8 cellular contexts compared by ENCODE assay signal in the genomic region with DNA sequence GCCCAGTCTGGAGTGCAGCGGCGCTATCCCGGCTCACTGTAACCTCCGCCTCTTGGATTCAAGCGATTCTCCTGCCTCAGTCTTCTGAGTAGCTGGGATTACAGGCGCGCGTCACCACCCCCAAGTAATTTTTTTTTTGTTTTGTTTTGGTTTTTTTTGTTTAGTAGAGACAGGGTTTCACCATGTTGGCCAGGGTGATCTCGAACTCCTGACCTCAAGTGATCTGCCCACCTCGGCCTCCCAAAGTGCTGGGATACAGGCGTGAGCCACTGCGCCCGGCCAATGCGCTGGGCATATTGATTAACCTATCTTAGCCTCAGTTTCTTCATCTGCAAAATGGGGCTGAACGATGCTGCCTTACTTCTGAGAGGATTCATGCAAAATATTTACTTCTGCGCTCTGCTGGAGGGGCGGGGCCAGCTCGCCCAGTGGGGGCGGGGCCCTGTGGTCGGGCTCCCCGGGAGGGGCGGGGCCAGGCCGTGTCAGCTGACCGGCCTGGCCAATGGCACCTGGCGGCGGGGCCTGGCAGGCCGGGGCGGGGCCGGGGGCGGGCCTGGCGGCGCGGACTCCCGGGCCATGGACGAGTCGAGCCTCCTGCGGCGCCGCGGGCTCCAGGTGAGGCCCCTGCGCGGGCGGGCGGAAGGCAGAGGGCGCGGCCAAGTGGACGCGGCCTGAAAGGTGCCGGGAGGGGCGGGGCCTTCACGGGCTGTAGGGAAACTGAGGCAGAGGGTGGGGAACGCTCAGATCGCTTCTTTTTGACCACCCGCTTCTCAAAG. TPM values are rescaled to one million over a fixed set of nuclear protein-coding genes. Genes with fewer than 3 reads are reported as not detected.
A peak's percentile ranks its signal among the peaks of the same experiment; 100 is the strongest.
DNase-seq lines count a peak whose midpoint lies in the region; TF ChIP-seq lines count a peak whose summit lies in the region.

A gene (plus strand): TSS at position 562 of the 776 bp plus-strand sequence. CDS start 15 bp downstream, at position 577.

- peak within 1 kb of the TSS; percentile 80 for H3K23ac ChIP-seq in neuronal stem cell (ENCODE audit: low read depth, low read length, poor library complexity)

- TF ChIP-seq CTCF in BE2C (IDR thresholded peaks at IDR 0.05; ENCODE audit: low read depth, low read length): no peak

- no CpG with 5 or more reads among the region's 54 CpGs for WGBS in neuronal stem cell (ENCODE audit: extremely low coverage in 2 of 2, insufficient read length in 2 of 2, insufficient replicate concordance in 1 of 2), 2 donors

- H2BK12ac ChIP-seq in neuronal stem cell (ENCODE audit: low read length): peak within 1 kb of the TSS; percentile 46

- H3K36me3 ChIP-seq in BE2C (no peaks in the 10 kb centered on the region), SJSA1 (no peaks in the 10 kb centered on the region), neuronal stem cell (replicated peaks in 1 of 2; ENCODE audit: control insufficient read depth in 2 of 2, insufficient read depth in 2 of 2, low read length in 2 of 2) (no peaks in the 10 kb centered on the region), subcutaneous abdominal adipose tissue (ENCODE audit: control insufficient read depth in 5 of 5, insufficient read depth in 5 of 5, low read length in 5 of 5) (no peaks in the 10 kb centered on the region)

- no peak within 1 kb of the TSS for H3K4ac ChIP-seq in neuronal stem cell (ENCODE audit: low read length)

- DNase-seq in BE2C (peak; percentile 92), GM19240 (ENCODE audit: insufficient read length, low spot score) (peak; percentile 85), HS-5 (ENCODE audit: low read depth) (peak; percentile 23), SJSA1 (ENCODE audit: low read depth in 1 of 2, low spot score in 2 of 2) (peak; percentile 41 to 84), activated gamma-delta T cell (lab: John Stamatoyannopoulos, UW) (peak; percentile 85), foreskin melanocyte (peak; percentile 60), neuronal stem cell (ENCODE audit: low spot score) (peak; percentile 53)

- H3K18ac ChIP-seq in neuronal stem cell (ENCODE audit: low read length): peak within 1 kb of the TSS; percentile 78

- H3K9ac ChIP-seq in neuronal stem cell (ENCODE audit: low read depth, low read length, poor library complexity) (peak within 1 kb of the TSS; percentile 4), subcutaneous abdominal adipose tissue (ENCODE audit: low read length in 5 of 5) (peak within 1 kb of the TSS in 4 of 5 donors; percentile 55 to 84 (median 76))

- no peak within 1 kb of the TSS for H3K14ac ChIP-seq in neuronal stem cell (ENCODE audit: low read length)

- peak within 1 kb of the TSS; percentile 67 for H2BK15ac ChIP-seq in neuronal stem cell (ENCODE audit: low read length)

- no peak within 1 kb of the TSS for H3K27ac ChIP-seq in SJSA1
- no peak within 1 kb of the TSS for H3K27ac ChIP-seq in neuronal stem cell (replicated peaks; ENCODE audit: low read length)
- H3K27ac ChIP-seq in subcutaneous abdominal adipose tissue (ENCODE audit: low read depth, low read length): no peak within 1 kb of the TSS

- H3K4me1 ChIP-seq in BE2C (0 out of 2 replicates have a peak, but pooled peaks cover 3% of the 10 kb centered on the region), SJSA1 (replicated peaks) (peaks cover 7% of the 10 kb centered on the region), neuronal stem cell (ENCODE audit: control insufficient read depth in 2 of 2, insufficient read depth in 1 of 2, low read depth in 1 of 2, low read length in 2 of 2) (peaks cover 6 to 9% of the 10 kb centered on the region in 2 donors), subcutaneous abdominal adipose tissue (ENCODE audit: control insufficient read depth in 5 of 5, insufficient read depth in 5 of 5, low read length in 5 of 5) (peaks cover 0 to 26% (median 21%) of the 10 kb centered on the region in 5 donors)

- no peak within 1 kb of the TSS for H4K8ac ChIP-seq in neuronal stem cell (ENCODE audit: low read depth, low read length)

- no peak within 1 kb of the TSS for H4K91ac ChIP-seq in neuronal stem cell (ENCODE audit: low read depth, low read length, poor library complexity)

- peak within 1 kb of the TSS; percentile 65 for H2BK120ac ChIP-seq in neuronal stem cell (ENCODE audit: low read depth, low read length)

- peaks cover 3% of the 10 kb centered on the region for H3K9me3 ChIP-seq in BE2C
- no peaks in the 10 kb centered on the region for H3K9me3 ChIP-seq in SJSA1 (replicated peaks)
- no peaks in the 10 kb centered on the region for H3K9me3 ChIP-seq in neuronal stem cell (replicated peaks in 1 of 2; ENCODE audit: control insufficient read depth in 2 of 2, insufficient read depth in 1 of 2, low read depth in 1 of 2, low read length in 2 of 2)
- H3K9me3 ChIP-seq in subcutaneous abdominal adipose tissue (ENCODE audit: control insufficient read depth in 5 of 5, low read length in 5 of 5): no peaks in the 10 kb centered on the region

- no peak within 1 kb of the TSS for H2BK5ac ChIP-seq in neuronal stem cell (ENCODE audit: low read length)

- no peaks in the 10 kb centered on the region for H3K79me1 ChIP-seq in neuronal stem cell (ENCODE audit: low read depth, low read length)

- peak within 1 kb of the TSS; percentile 85 for H2AK5ac ChIP-seq in neuronal stem cell (ENCODE audit: low read depth, low read length)

- peak within 1 kb of the TSS; percentile 81 for H2AFZ ChIP-seq in neuronal stem cell (ENCODE audit: low read length)

- peaks cover 4% of the 10 kb centered on the region; the same call in 1 of the 2 replicates for H3K27me3 ChIP-seq in BE2C
- no peaks in the 10 kb centered on the region for H3K27me3 ChIP-seq in SJSA1 (replicated peaks)
- H3K27me3 ChIP-seq in neuronal stem cell (ENCODE audit: control insufficient read depth in 3 of 3, insufficient read depth in 3 of 3, low read depth in 1 of 3, low read length in 3 of 3): peaks cover 2 to 22% (median 22%) of the 10 kb centered on the region in 3 experiments
- H3K27me3 ChIP-seq in subcutaneous abdominal adipose tissue (ENCODE audit: control insufficient read depth in 5 of 5, insufficient read depth in 4 of 5, low read length in 5 of 5): peaks cover 0 to 13% (median 0%) of the 10 kb centered on the region in 5 donors

- H3K4me2 ChIP-seq in neuronal stem cell (ENCODE audit: insufficient read depth, low read length, poor library complexity, severe bottlenecking): peak within 1 kb of the TSS; percentile 54

- peak within 1 kb of the TSS; percentile 55 for H3K4me3 ChIP-seq in BE2C (ENCODE audit: low read depth, low read length)
- peak within 1 kb of the TSS; percentile 45 for H3K4me3 ChIP-seq in SJSA1
- peak within 1 kb of the TSS; percentile 41 to 56 for H3K4me3 ChIP-seq in neuronal stem cell (ENCODE audit: low read length in 2 of 2)
- H3K4me3 ChIP-seq in subcutaneous abdominal adipose tissue (ENCODE audit: low read depth in 1 of 5, low read length in 5 of 5): peak within 1 kb of the TSS; percentile 54 to 80 (median 71)

RNA-seq across cellular contexts. Expression of the gene that starts here (rescaled TPM):
- 3.7 TPM for polyA plus RNA-seq in BE2C (2012; ENCODE audit: insufficient read depth, insufficient read length, low read depth)
- 1.2 and 2.3 TPM in 2 replicates for total RNA-seq in SJSA1 (2014; rRNA removed; shearing (Covaris generic))
- polyA plus RNA-seq in neuronal stem cell (2013, experiment 1 of 2): 3.8 TPM
- polyA plus RNA-seq in neuronal stem cell (2013, experiment 2 of 2): 4.1 TPM

Comparison
In these comparisons a context has a peak if more than half of its experiments do, and no peak if none do; other contexts are left out.
1. DNase-seq: peak in every context shown above with its lines; median percentile 92 in BE2C; 85 in GM19240; 85 in activated gamma-delta T cell; 62 in SJSA1; 60 in foreskin melanocyte; 53 in neuronal stem cell; 23 in HS-5.